8 cellular contexts compared by ENCODE assay signal in genomic region chr17:20009052-20009301, GRCh38. TPM values are rescaled to one million over a fixed set of nuclear protein-coding genes. Genes with fewer than 3 reads are reported as not detected.
DNase-seq lines count a peak whose midpoint lies in the region; ATAC-seq and TF ChIP-seq lines count a peak whose summit lies in the region.

No MANE protein-coding gene starts in this region.

- DNase-seq in GM23248, result peak; percentile 65
- DNase-seq in activated naive CD8-positive, alpha-beta T cell treated with anti-CD3 and anti-CD28 coated beads for 36 hours, result no peak
- no peak for DNase-seq in immature natural killer cell
- peak; percentile 30 for DNase-seq in stromal cell of bone marrow (ENCODE audit: low read depth)
- no peak for DNase-seq in stimulated activated CD8-positive, alpha-beta memory T cell treated with anti-CD3 and anti-CD28 coated beads, Interleukin-4, amount 100 ng/mL, for 48 hours
- no peak for DNase-seq in NCI-H69 (lab: John Stamatoyannopoulos, UW)

- in situ Hi-C loops in GM23248 (cut with MboI), result no loop called here

- H3K36me3 Mint-ChIP-seq in activated naive CD8-positive, alpha-beta T cell treated with anti-CD3 and anti-CD28 coated beads for 36 hours, result no peaks in the 10 kb centered on the region
- no peaks in the 10 kb centered on the region for H3K36me3 Mint-ChIP-seq in immature natural killer cell

- H4K20me1 ChIP-seq in GM23248 (ENCODE audit: insufficient read depth), result no peaks in the 10 kb centered on the region

- peak overlapping the region; percentile 95 for H2AFZ ChIP-seq in GM23248

- WGBS in GM23248 (ENCODE audit: low coverage in 1 of 2, low lambda C conversion rate in 2 of 2, missing lambda C conversion rate in 2 of 2), 2 experiments, result 0 to 1% methylated on average over 11 to 18 of the region's 18 CpGs

- H3K27me3 Mint-ChIP-seq in activated naive CD8-positive, alpha-beta T cell treated with anti-CD3 and anti-CD28 coated beads for 36 hours, result peaks cover 71% of the 10 kb centered on the region
- H3K27me3 Mint-ChIP-seq in immature natural killer cell (ENCODE audit: low read depth in 3 of 3), result peaks cover 13 to 22% (median 16%) of the 10 kb centered on the region in 3 donors

- no peak overlapping the region for H3K9ac ChIP-seq in GM23248

- H3K9me3 Mint-ChIP-seq in activated naive CD8-positive, alpha-beta T cell treated with anti-CD3 and anti-CD28 coated beads for 36 hours, result no peaks in the 10 kb centered on the region
- H3K9me3 Mint-ChIP-seq in immature natural killer cell, result no peaks in the 10 kb centered on the region

- H3K27ac ChIP-seq in 22Rv1 (peak overlapping the region; percentile 80), GM23248 (no peak overlapping the region)

- H3K4me3 ChIP-seq in GM23248, result peak overlapping the region; percentile 79

- H3K36me3 ChIP-seq in GM23248 (ENCODE audit: low read depth), result no peaks in the 10 kb centered on the region

- peak overlapping the region; percentile 84 for H3K4me3 Mint-ChIP-seq in activated naive CD8-positive, alpha-beta T cell treated with anti-CD3 and anti-CD28 coated beads for 36 hours
- H3K4me3 Mint-ChIP-seq in immature natural killer cell, result peak overlapping the region; percentile 87 to 95 (median 91)

- no peaks in the 10 kb centered on the region for H3K9me2 ChIP-seq in GM23248 (ENCODE audit: insufficient read depth)

- no peaks in the 10 kb centered on the region for H3K79me2 ChIP-seq in GM23248 (ENCODE audit: insufficient read depth)

- no peaks in the 10 kb centered on the region for H3K4me1 ChIP-seq in GM23248 (ENCODE audit: insufficient read depth)

- H3K4me1 Mint-ChIP-seq in activated naive CD8-positive, alpha-beta T cell treated with anti-CD3 and anti-CD28 coated beads for 36 hours, result peaks cover 7% of the 10 kb centered on the region
- peaks cover 9 to 18% of the 10 kb centered on the region in 2 donors for H3K4me1 Mint-ChIP-seq in immature natural killer cell

- H3K4me2 ChIP-seq in GM23248 (ENCODE audit: unreplicated experiment), result peak overlapping the region; percentile 77

- peaks cover 6% of the 10 kb centered on the region; the same call in 1 of the 2 replicates for H3F3A ChIP-seq in GM23248 (ENCODE audit: insufficient read depth)

- TF ChIP-seq CTCF in 22Rv1 (IDR thresholded peaks at IDR 0.05), result peak; percentile 99; the same call in 1 of the 2 replicates

- no peak for ATAC-seq in GM19035 (IDR thresholded peaks at IDR 0.05; ENCODE audit: unreplicated experiment)

- no peaks in the 10 kb centered on the region for H3K9me3 ChIP-seq in GM23248 (ENCODE audit: low read depth)

- peaks cover 59% of the 10 kb centered on the region for H3K27me3 ChIP-seq in GM23248 (replicated peaks; ENCODE audit: insufficient read depth)

- no peak overlapping the region for H3K27ac Mint-ChIP-seq in activated naive CD8-positive, alpha-beta T cell treated with anti-CD3 and anti-CD28 coated beads for 36 hours
- H3K27ac Mint-ChIP-seq in immature natural killer cell, result peak overlapping the region in 5 of 6 donors; percentile 22 to 73 (median 57)

RNA-seq across cellular contexts. Expression of gene SPECC1, which starts 0.2 kb away (rescaled TPM):
- 1.3 and 4.2 TPM in 2 replicates for total RNA-seq in GM23248 (2014; rRNA removed; shearing (Covaris generic))
- 1.5 and 1.9 TPM in 2 replicates for polyA plus RNA-seq in GM23248 (2016; fragmentation: Nextera tagmentation; extraction: Ambion mirVana)
- total RNA-seq in activated naive CD8-positive, alpha-beta T cell treated with anti-CD3 and anti-CD28 coated beads for 36 hours, result 1 to 10 TPM; 6.6 to 7.3 TPM
- polyA plus RNA-seq in immature natural killer cell, result 10 to 100 TPM in 2 of 3 donors, 1 to 10 TPM in 1; 6.0 to 43.3 (median 25.5) TPM

RNA-seq across cellular contexts. Expression of gene AKAP10, which starts 31.3 kb away (rescaled TPM):
- total RNA-seq in GM23248 (2014; rRNA removed; shearing (Covaris generic)), result 24.8 and 26.5 TPM in 2 replicates
- polyA plus RNA-seq in GM23248 (2016; fragmentation: Nextera tagmentation; extraction: Ambion mirVana), result 18.0 and 18.7 TPM in 2 replicates
- 10 to 100 TPM; 25.7 to 27.5 TPM for total RNA-seq in activated naive CD8-positive, alpha-beta T cell treated with anti-CD3 and anti-CD28 coated beads for 36 hours
- polyA plus RNA-seq in immature natural killer cell, result 10 to 100 TPM in 2 of 3 donors, 1 to 10 TPM in 1; 9.9 to 21.6 (median 14.7) TPM

Comparison
In these comparisons a context has a peak if more than half of its experiments do, and no peak if none do; other contexts are left out.
1. DNase-seq: peak in GM23248 (single experiment) and stromal cell of bone marrow (single experiment); none in activated naive CD8-positive, alpha-beta T cell treated with anti-CD3 and anti-CD28 coated beads for 36 hours (single experiment), immature natural killer cell (0 of 3), stimulated activated CD8-positive, alpha-beta memory T cell treated with anti-CD3 and anti-CD28 coated beads, Interleukin-4, amount 100 ng/mL, for 48 hours (single experiment) and NCI-H69 (single experiment).